In genomic region chr1:204359474-204360255, GRCh38 we compare ENCODE assay signal across 9 cellular contexts. TPM values are rescaled to one million over a fixed set of nuclear protein-coding genes. Genes with fewer than 3 reads are reported as not detected.
DNase-seq lines count a peak whose midpoint lies in the region; ATAC-seq and TF ChIP-seq lines count a peak whose summit lies in the region.
"Had no signal": no experiment of that assay in that cellular context is flagged by ENCODE, and none has a peak within 500 bp of the region (broad histone marks: within the 10 kb centered on the region; RNA-seq: fewer than 3 reads in every experiment).

Gene PLEKHA6 (minus strand): TSS chr1:204359929. CDS start chr1:204273727, 86,202 bp downstream.

- no peaks in the 10 kb centered on the region for H3K27me3 ChIP-seq in HCT116 (ENCODE audit: insufficient read depth, low read length)

- no peak within 1 kb of the TSS for H2AFZ ChIP-seq in HCT116 (ENCODE audit: low read depth, low read length, poor library complexity, severe bottlenecking)

- no peak for DNase-seq in HCT116 (ENCODE audit: low read depth, low spot score)
- DNase-seq in NCI-H82 treated with DMSO at 0.1 percent for 48 hours (lab: John Stamatoyannopoulos, UW; ENCODE audit: unreplicated experiment) = peak; percentile 99
- DNase-seq in erythroblast (lab: John Stamatoyannopoulos, UW) = peak; percentile 11 to 19
- DNase-seq in myocyte (ENCODE audit: low read depth) = peak; percentile 89
- DNase-seq in effector CD8-positive, alpha-beta T cell (lab: John Stamatoyannopoulos, UW) = no peak
- DNase-seq in omental fat pad (ENCODE audit: low spot score) = no peak

- peak in 1 of 3 experiments; percentile 44; a peak in 1 of 6 replicates for TF ChIP-seq CTCF in HCT116 (IDR thresholded peaks at IDR 0.05 in 2 of 3, conservative IDR thresholded peaks at IDR 0.05 in 1 of 3; ENCODE audit: borderline replicate concordance in 1 of 3, insufficient read depth in 1 of 3, low read depth in 2 of 3, low read length in 2 of 3)
- TF ChIP-seq CTCF in omental fat pad (IDR thresholded peaks at IDR 0.05) = no peak

- intact Hi-C loops in HCT116 (cut with micrococcal nuclease) = no loop called here

- no peaks in the 10 kb centered on the region for H3K79me2 ChIP-seq in HCT116 (ENCODE audit: insufficient read depth, low read length)

- H3K27ac ChIP-seq in HCT116 (ENCODE audit: low read depth, low read length) = no peak within 1 kb of the TSS
- H3K27ac ChIP-seq: neutrophil had no signal

- no peak for TF ChIP-seq POLR2A in HCT116 (IDR thresholded peaks at IDR 0.05; ENCODE audit: borderline replicate concordance, extremely low read depth, insufficient read depth, insufficient read length)
- TF ChIP-seq POLR2A in erythroblast (IDR thresholded peaks at IDR 0.05; ENCODE audit: low read length) = no peak

- CTCF ChIA-PET in HCT116 (lab: Charles Lee) = interaction anchor here (0.6 to 6.8 kb wide), 5 partner anchors 39 to 197 kb away, joined by 3 to 51 read pairs (median 3); partner anchors contain the start of gene GOLT1A

- no peak within 1 kb of the TSS for H3K4me3 ChIP-seq in HCT116 (replicated peaks in 1 of 2; ENCODE audit: low read depth in 1 of 2, low read length in 2 of 2)

- POLR2A ChIA-PET in HCT116 (lab: Charles Lee) = no interaction called here

- peak; percentile 50 for TF ChIP-seq RAD21 in HCT116 (IDR thresholded peaks at IDR 0.05; ENCODE audit: low read depth)

- no peak within 1 kb of the TSS for H3K9ac ChIP-seq in HCT116 (ENCODE audit: low read length)

- peaks cover 6 to 20% of the 10 kb centered on the region in 2 experiments; a peak in 3 of 4 replicates for H3K4me1 ChIP-seq in HCT116 (ENCODE audit: control insufficient read depth in 1 of 2, insufficient read depth in 2 of 2, low read length in 2 of 2)

- no peak within 1 kb of the TSS for H3K4me2 ChIP-seq in HCT116 (ENCODE audit: low read length)

- BruUV-seq in HCT116 (replicated peaks; lab: Mats Ljungman, UMichigan) = no TSS peak

- no peaks in the 10 kb centered on the region for H3K36me3 ChIP-seq in HCT116 (ENCODE audit: control insufficient read depth in 1 of 2, insufficient read depth in 2 of 2, low read length in 2 of 2)
- H3K36me3 ChIP-seq: neutrophil had no signal

- H3K9me3 ChIP-seq in HCT116 (ENCODE audit: control insufficient read depth in 1 of 2, insufficient read depth in 1 of 2, low read depth in 1 of 2, low read length in 2 of 2) = no peaks in the 10 kb centered on the region
- H3K9me3 ChIP-seq: neutrophil had no signal

- RAD21 ChIA-PET in HCT116 (lab: Charles Lee; ENCODE audit: low non-redundant PET in 1 of 2, low total read pairs in 2 of 2, uncharacterized antibody in 2 of 2, unreplicated experiment in 2 of 2) = interaction anchor here in 1 of 2 experiments (1.5 kb wide), 1 partner anchor 101 kb away, joined by 3 read pairs; no protein-coding TSS in a partner anchor

- no peaks in the 10 kb centered on the region for H4K20me1 ChIP-seq in HCT116 (ENCODE audit: insufficient read depth)

- no peaks in the 10 kb centered on the region for H3K9me2 ChIP-seq in HCT116 (ENCODE audit: insufficient read depth)

- ATAC-seq in HCT116 = no peak
- ATAC-seq in HG02870 (IDR thresholded peaks at IDR 0.05; ENCODE audit: unreplicated experiment) = no peak
- ATAC-seq in omental fat pad (ENCODE audit: low FRiP score) = no peak
- no peak for ATAC-seq in HG03457 (IDR thresholded peaks at IDR 0.05; ENCODE audit: unreplicated experiment)

TF ChIP-seq in HCT116, 20 proteins besides CTCF, POLR2A, EP300 and RAD21:
- TF ChIP-seq SP1 (IDR thresholded peaks at IDR 0.05; ENCODE audit: low read depth) (no peak), EGR1 (IDR thresholded peaks at IDR 0.05; ENCODE audit: low read depth) (no peak), TCF7L2 (IDR thresholded peaks at IDR 0.05; ENCODE audit: borderline replicate concordance, extremely low read depth, insufficient read depth, insufficient read length) (no peak), FOSL1 (IDR thresholded peaks at IDR 0.05; ENCODE audit: low read depth) (no peak), ATF3 (IDR thresholded peaks at IDR 0.05) (no peak), MAX (IDR thresholded peaks at IDR 0.05) (no peak), ZFX (IDR thresholded peaks at IDR 0.05) (no peak), SIN3A (IDR thresholded peaks at IDR 0.05; ENCODE audit: low read depth) (no peak), YY1 (IDR thresholded peaks at IDR 0.05; ENCODE audit: extremely low read depth, insufficient replicate concordance, low read depth, low read length) (no peak), ELF1 (IDR thresholded peaks at IDR 0.05; ENCODE audit: borderline replicate concordance, low read depth) (no peak), EZH2 (IDR thresholded peaks at IDR 0.05) (no peak), SRF (IDR thresholded peaks at IDR 0.05; ENCODE audit: low read depth) (no peak), POLR2AphosphoS5 (IDR thresholded peaks at IDR 0.05; ENCODE audit: low read depth, low read length) (no peak), CEBPB (IDR thresholded peaks at IDR 0.05; ENCODE audit: low read depth) (no peak), ZNF274 (IDR thresholded peaks at IDR 0.05; ENCODE audit: low read depth, low read length) (no peak), JUND (IDR thresholded peaks at IDR 0.05) (no peak), ZBTB33 (IDR thresholded peaks at IDR 0.05; ENCODE audit: extremely low read depth, insufficient replicate concordance, low read length) (no peak), REST (IDR thresholded peaks at IDR 0.05; ENCODE audit: low read depth) (no peak), CBX3 (IDR thresholded peaks at IDR 0.05; ENCODE audit: low read depth) (no peak), EZH2phosphoT487 (IDR thresholded peaks at IDR 0.05; ENCODE audit: borderline replicate concordance) (no peak)

RNA-seq across cellular contexts. Expression of gene PLEKHA6, which starts in this region (rescaled TPM):
- total RNA-seq in HCT116 (2021; ENCODE audit: unreplicated experiment) = 13.1 TPM
- 8.6 and 9.1 TPM in 2 replicates for polyA plus RNA-seq in HCT116 (2012)
- 16.7 and 18.7 TPM in 2 replicates for total RNA-seq in myocyte
- 15.6 TPM for polyA plus RNA-seq in myocyte (2012)
- total RNA-seq in omental fat pad = 10 to 100 TPM in 2 of 4 donors, 1 to 10 TPM in 2; 2.9 to 13.1 (median 7.5) TPM

Comparison
In these comparisons a context has a peak if more than half of its experiments do, and no peak if none do; other contexts are left out.
1. DNase-seq: peak in NCI-H82 treated with DMSO at 0.1 percent for 48 hours (single experiment), erythroblast (2 of 2) and myocyte (single experiment); none in HCT116 (single experiment), effector CD8-positive, alpha-beta T cell (single experiment) and omental fat pad (single experiment).